9 cellular contexts compared by ENCODE assay signal in genomic region chr6:74447013-74447412, GRCh38.
DNase-seq lines count a peak whose midpoint lies in the region; ATAC-seq, FAIRE-seq and TF ChIP-seq lines count a peak whose summit lies in the region.
"Had no signal": no experiment of that assay in that cellular context is flagged by ENCODE, and none has a peak within 500 bp of the region (broad histone marks: within the 10 kb centered on the region; RNA-seq: fewer than 3 reads in every experiment).

No MANE protein-coding gene starts in this region.

- intact Hi-C loops in spleen (cut with DNase I; ENCODE audit: low total_unique reads), result no loop called here

- H3K9me3 ChIP-seq in GM23248 (ENCODE audit: low read depth), result no peaks in the 10 kb centered on the region
- H3K9me3 ChIP-seq in spleen, result no peaks in the 10 kb centered on the region

- H3K9ac ChIP-seq in GM23248, result no peak overlapping the region

- H3F3A ChIP-seq in GM23248 (ENCODE audit: insufficient read depth), result no peaks in the 10 kb centered on the region

- H3K36me3 ChIP-seq in GM23248 (ENCODE audit: low read depth) (no peaks in the 10 kb centered on the region), spleen (no peaks in the 10 kb centered on the region)

- peak; percentile 92 for ATAC-seq in GM18511 (IDR thresholded peaks at IDR 0.05; ENCODE audit: unreplicated experiment)
- peak; percentile 95 for ATAC-seq in HG03457 (IDR thresholded peaks at IDR 0.05; ENCODE audit: unreplicated experiment)
- no peak for ATAC-seq in foreskin keratinocyte
- ATAC-seq in HG03025 (IDR thresholded peaks at IDR 0.05; ENCODE audit: low FRiP score, unreplicated experiment), result no peak

- TF ChIP-seq POLR2A in spleen (IDR thresholded peaks at IDR 0.05) (no peak), GM12892 (IDR thresholded peaks at IDR 0.05; ENCODE audit: low read depth, low read length) (no peak)

- 52 to 53% methylated on average over 5 of the region's 5 CpGs for WGBS in GM23248 (ENCODE audit: low coverage in 1 of 2, low lambda C conversion rate in 2 of 2, missing lambda C conversion rate in 2 of 2), 2 experiments
- 57 to 78% (median 67%) methylated on average over 5 of the region's 5 CpGs for WGBS in spleen, 5 donors

- H3K27me3 ChIP-seq in GM23248 (replicated peaks; ENCODE audit: insufficient read depth) (no peaks in the 10 kb centered on the region), foreskin keratinocyte (no peaks in the 10 kb centered on the region), spleen (replicated peaks in 1 of 7) (no peaks in the 10 kb centered on the region)

- H3K27ac ChIP-seq in GM23248, result peak overlapping the region; percentile 28; the same call in 1 of the 2 replicates
- H3K27ac ChIP-seq in foreskin keratinocyte, result no peak overlapping the region
- no peak overlapping the region for H3K27ac ChIP-seq in spleen
- H3K27ac ChIP-seq: epithelial cell of prostate had no signal

- TF ChIP-seq CTCF in foreskin keratinocyte (conservative IDR thresholded peaks at IDR 0.05) (no peak), spleen (IDR thresholded peaks at IDR 0.05 in 8 of 11, conservative IDR thresholded peaks at IDR 0.05 in 3 of 11) (no peak)

- peak overlapping the region; percentile 50 for H2AFZ ChIP-seq in GM23248

- FAIRE-seq in GM12892 (lab: Jason Lieb, UNC), result no peak

- H3K4me3 ChIP-seq in GM23248 (no peak overlapping the region), spleen (no peak overlapping the region)

- no peaks in the 10 kb centered on the region for H3K9me2 ChIP-seq in GM23248 (ENCODE audit: insufficient read depth)

- DNase-seq in GM23248 (peak; percentile 72), foreskin keratinocyte (peak; percentile 9 to 42), spleen (no peak), GM12892 (ENCODE audit: insufficient read length) (no peak)
- DNase-seq in stimulated activated CD4-positive, alpha-beta T cell treated with anti-CD3 and anti-CD28 coated beads, Interleukin-4, amount 100 ng/mL, for 1 hour, result no peak

- no peaks in the 10 kb centered on the region for H3K79me2 ChIP-seq in GM23248 (ENCODE audit: insufficient read depth)

- peak overlapping the region; percentile 31 for H3K4me2 ChIP-seq in GM23248 (ENCODE audit: unreplicated experiment)

- in situ Hi-C loops in GM23248 (cut with MboI), result no loop called here

- no peaks in the 10 kb centered on the region for H4K20me1 ChIP-seq in GM23248 (ENCODE audit: insufficient read depth)

- H3K4me1 ChIP-seq in GM23248 (ENCODE audit: insufficient read depth) (peaks cover 11% of the 10 kb centered on the region), foreskin keratinocyte (peaks cover 4% of the 10 kb centered on the region), spleen (no peaks in the 10 kb centered on the region)

Comparison
In these comparisons a context has a peak if more than half of its experiments do, and no peak if none do; other contexts are left out.
1. ATAC-seq: peak in GM18511 (single experiment) and HG03457 (single experiment); none in foreskin keratinocyte (single experiment) and HG03025 (single experiment).
2. DNase-seq: peak in GM23248 (single experiment) and foreskin keratinocyte (2 of 2); none in spleen (single experiment), GM12892 (single experiment) and stimulated activated CD4-positive, alpha-beta T cell treated with anti-CD3 and anti-CD28 coated beads, Interleukin-4, amount 100 ng/mL, for 1 hour (single experiment).